Comparison of ENCODE assay signal across 22 cellular contexts in genomic region chr1:88610687-88611086, GRCh38.
DNase-seq lines count a peak whose midpoint lies in the region; ATAC-seq and TF ChIP-seq lines count a peak whose summit lies in the region.
"Had no signal": no experiment of that assay in that cellular context is flagged by ENCODE, and none has a peak within 500 bp of the region (broad histone marks: within the 10 kb centered on the region; RNA-seq: fewer than 3 reads in every experiment).

No MANE protein-coding gene starts in this region.

- H3K9me3 ChIP-seq in PC-3 (ENCODE audit: low read length) = no peaks in the 10 kb centered on the region
- H3K9me3 ChIP-seq: A549, BE2C, Caco-2, HAP-1 had no signal

- no peak overlapping the region for H3K4me3 Mint-ChIP-seq in stimulated activated naive CD8-positive, alpha-beta T cell treated with anti-CD3 and anti-CD28 coated beads, Interleukin-15, amount 100 ng/mL, for 72 hours
- H3K4me3 Mint-ChIP-seq: CD4-positive, alpha-beta memory T cell had no signal

- H4K20me1 ChIP-seq in PC-3 (ENCODE audit: low read length) = no peaks in the 10 kb centered on the region
- H4K20me1 ChIP-seq: BLaER1 treated with 17β-estradiol and CSF1 and Interleukin-3, amounts not matched to agents 10 nM and 100 nM had no signal

- POLR2A ChIA-PET in PC-3 (lab: Charles Lee; ENCODE audit: unreplicated experiment) = no interaction called here

- no peaks in the 10 kb centered on the region for H3K79me2 ChIP-seq in PC-3 (ENCODE audit: low read length)

- H3K9ac ChIP-seq in PC-3 (ENCODE audit: low read length) = no peak overlapping the region
- H3K9ac ChIP-seq: BLaER1 treated with 17β-estradiol and CSF1 and Interleukin-3, amounts not matched to agents 10 nM and 100 nM had no signal

- no peak for ATAC-seq in stimulated activated naive CD8-positive, alpha-beta T cell treated with anti-CD3 and anti-CD28 coated beads, Interleukin-15, amount 100 ng/mL, for 72 hours
- no peak for ATAC-seq in stimulated activated naive CD8-positive, alpha-beta T cell treated with anti-CD3 and anti-CD28 coated beads, Interleukin-15, Interleukin-2, amounts not matched to agents 100 U/mL and 50 U/mL, for 24 hours
- peak; percentile 58 for ATAC-seq in PC-3
- no peak for ATAC-seq in HG02763 (IDR thresholded peaks at IDR 0.05; ENCODE audit: unreplicated experiment)
- ATAC-seq: A549, GM12878 had no signal

- no TSS peak for BruUV-seq in PC-3 (replicated peaks; lab: Mats Ljungman, UMichigan)

- CTCF ChIA-PET in PC-3 (lab: Charles Lee) = no interaction called here

- H2AFZ ChIP-seq in PC-3 (ENCODE audit: low read length) = no peak overlapping the region

- no peaks in the 10 kb centered on the region for H3K27me3 Mint-ChIP-seq in stimulated activated naive CD8-positive, alpha-beta T cell treated with anti-CD3 and anti-CD28 coated beads, Interleukin-15, amount 100 ng/mL, for 72 hours

- no peaks in the 10 kb centered on the region for H3F3A ChIP-seq in PC-3 (ENCODE audit: low read length, unreplicated experiment)

- no peaks in the 10 kb centered on the region for H3K36me3 ChIP-seq in PC-3 (ENCODE audit: low read depth, low read length)
- H3K36me3 ChIP-seq: BE2C; BLaER1 treated with 17β-estradiol and CSF1 and Interleukin-3, amounts not matched to agents 10 nM and 100 nM; HAP-1 had no signal

- peak overlapping the region; percentile 27 to 51 for H3K27ac Mint-ChIP-seq in stimulated activated naive CD8-positive, alpha-beta T cell treated with anti-CD3 and anti-CD28 coated beads, Interleukin-15, amount 100 ng/mL, for 72 hours
- H3K27ac Mint-ChIP-seq: CD4-positive, alpha-beta memory T cell had no signal

- intact Hi-C loops in PC-3 (cut with micrococcal nuclease) = no loop called here

- no peak overlapping the region for H3K27ac ChIP-seq in PC-3 (ENCODE audit: low read length)
- H3K27ac ChIP-seq: A549; BLaER1 treated with 17β-estradiol and CSF1 and Interleukin-3, amounts not matched to agents 10 nM and 100 nM had no signal

- H3K9me2 ChIP-seq in PC-3 (replicated peaks; ENCODE audit: low read length) = no peaks in the 10 kb centered on the region

- H3K4me2 ChIP-seq in PC-3 (ENCODE audit: low read length) = peak overlapping the region; percentile 15
- H3K4me2 ChIP-seq: A549; BLaER1 treated with 17β-estradiol and CSF1 and Interleukin-3, amounts not matched to agents 10 nM and 100 nM had no signal

- peaks cover 25% of the 10 kb centered on the region for H3K4me1 ChIP-seq in PC-3 (ENCODE audit: insufficient read depth, low read length)
- H3K4me1 ChIP-seq: A549, BE2C, Caco-2, HAP-1 had no signal

- TF ChIP-seq CTCF in PC-3 (conservative IDR thresholded peaks at IDR 0.05; ENCODE audit: low read depth, low read length) (no peak), choroid plexus epithelial cell (conservative IDR thresholded peaks at IDR 0.05; ENCODE audit: low read depth, low read length) (no peak)

- H3K4me1 Mint-ChIP-seq in stimulated activated naive CD8-positive, alpha-beta T cell treated with anti-CD3 and anti-CD28 coated beads, Interleukin-15, amount 100 ng/mL, for 72 hours = no peaks in the 10 kb centered on the region

- no peak for DNase-seq in stimulated activated naive CD8-positive, alpha-beta T cell treated with anti-CD3 and anti-CD28 coated beads, Interleukin-15, amount 100 ng/mL, for 72 hours
- no peak for DNase-seq in stimulated activated naive CD8-positive, alpha-beta T cell treated with anti-CD3 and anti-CD28 coated beads, Interleukin-15, Interleukin-2, amounts not matched to agents 100 U/mL and 50 U/mL, for 24 hours
- DNase-seq in PC-3 = peak; percentile 63
- peak; percentile 12 for DNase-seq in choroid plexus epithelial cell (ENCODE audit: low read depth)
- DNase-seq in iris pigment epithelial cell (ENCODE audit: low read depth) = peak; percentile 21
- DNase-seq in C1 segment of cervical spinal cord (lab: John Stamatoyannopoulos, UW) = no peak
- DNase-seq in NCI-H128 (lab: John Stamatoyannopoulos, UW; ENCODE audit: unreplicated experiment) = no peak
- DNase-seq: 8988T; ACHN; AML-193; BE2C; Caco-2; CD4-positive, alpha-beta memory T cell; DMS153; DMS79 treated with DMSO at 0.1 percent for 48 hours; GDM1; GOT3 had no signal

- H3K9me3 Mint-ChIP-seq in stimulated activated naive CD8-positive, alpha-beta T cell treated with anti-CD3 and anti-CD28 coated beads, Interleukin-15, amount 100 ng/mL, for 72 hours = no peaks in the 10 kb centered on the region

- H3K4me3 ChIP-seq in PC-3 (ENCODE audit: low read length) (no peak overlapping the region), choroid plexus epithelial cell (ENCODE audit: low read depth, low read length) (no peak overlapping the region)
- H3K4me3 ChIP-seq: A549; BLaER1 treated with 17β-estradiol and CSF1 and Interleukin-3, amounts not matched to agents 10 nM and 100 nM; GM12878; HAP-1 had no signal

- no peaks in the 10 kb centered on the region for H3K27me3 ChIP-seq in PC-3 (ENCODE audit: low read length)
- H3K27me3 ChIP-seq: BE2C; BLaER1 treated with 17β-estradiol and CSF1 and Interleukin-3, amounts not matched to agents 10 nM and 100 nM had no signal

Comparison
In these comparisons a context has a peak if more than half of its experiments do, and no peak if none do; other contexts are left out.
1. DNase-seq: peak in PC-3 (single experiment), choroid plexus epithelial cell (single experiment) and iris pigment epithelial cell (single experiment); none in stimulated activated naive CD8-positive, alpha-beta T cell treated with anti-CD3 and anti-CD28 coated beads, Interleukin-15, amount 100 ng/mL, for 72 hours (0 of 2), stimulated activated naive CD8-positive, alpha-beta T cell treated with anti-CD3 and anti-CD28 coated beads, Interleukin-15, Interleukin-2, amounts not matched to agents 100 U/mL and 50 U/mL, for 24 hours (single experiment), C1 segment of cervical spinal cord (0 of 14) and NCI-H128 (single experiment).